ENCODE assay signal across 17 cellular contexts in genomic region chr18:25650201-25650941, GRCh38.
DNase-seq lines count a peak whose midpoint lies in the region; FAIRE-seq and TF ChIP-seq lines count a peak whose summit lies in the region.
"Had no signal": no experiment of that assay in that cellular context is flagged by ENCODE, and none has a peak within 500 bp of the region (broad histone marks: within the 10 kb centered on the region; RNA-seq: fewer than 3 reads in every experiment).

No MANE protein-coding gene starts in this region.

- H2AFZ ChIP-seq in fibroblast of lung (ENCODE audit: low read length) (no peak overlapping the region), hepatocyte (no peak overlapping the region)

- H3K4me3 ChIP-seq in fibroblast of lung (replicated peaks in 1 of 4; ENCODE audit: control extremely low read depth in 1 of 4, insufficient read depth in 1 of 4, low read depth in 3 of 4, low read length in 4 of 4) (peak overlapping the region in 1 of 4 experiments; percentile 4), hepatocyte (no peak overlapping the region)
- H3K4me3 ChIP-seq: stomach had no signal

- peak overlapping the region; percentile 82 for H3K27ac ChIP-seq in fibroblast of lung (ENCODE audit: insufficient read depth, low read length)
- H3K27ac ChIP-seq in hepatocyte: no peak overlapping the region
- H3K27ac ChIP-seq: neutrophil, stomach had no signal

- H3K9me3 ChIP-seq in fibroblast of lung (ENCODE audit: control insufficient read depth, insufficient read depth, low read depth, low read length): no peaks in the 10 kb centered on the region
- H3K9me3 ChIP-seq in hepatocyte (ENCODE audit: low read depth): no peaks in the 10 kb centered on the region
- H3K9me3 ChIP-seq: neutrophil, stomach had no signal

- H3K4me2 ChIP-seq in fibroblast of lung (ENCODE audit: extremely low read depth, insufficient read depth, low read length): peak overlapping the region; percentile 55
- no peak overlapping the region for H3K4me2 ChIP-seq in hepatocyte

- TF ChIP-seq CTCF in fibroblast of lung (conservative IDR thresholded peaks at IDR 0.05 in 1 of 2, IDR thresholded peaks at IDR 0.05 in 1 of 2; ENCODE audit: low read depth in 1 of 2, low read length in 2 of 2) (no peak), hepatocyte (IDR thresholded peaks at IDR 0.05; ENCODE audit: poor library complexity) (no peak)

- H3K27me3 ChIP-seq in fibroblast of lung (ENCODE audit: control insufficient read depth, insufficient read depth, low read length) (no peaks in the 10 kb centered on the region), hepatocyte (no peaks in the 10 kb centered on the region)
- H3K27me3 ChIP-seq: neutrophil, stomach had no signal

- H3K79me2 ChIP-seq in fibroblast of lung (ENCODE audit: control insufficient read depth, insufficient read depth, low read length): no peaks in the 10 kb centered on the region
- H3K79me2 ChIP-seq in hepatocyte: no peaks in the 10 kb centered on the region

- DNase-seq in ELR (ENCODE audit: low read depth) (peak; percentile 93), RPMI7951 (ENCODE audit: low read depth) (peak; percentile 98), fibroblast of lung (ENCODE audit: low read depth in 2 of 2) (peak; percentile 91 to 99), renal cortical epithelial cell (ENCODE audit: low read depth) (peak; percentile 92), NCI-H146 (lab: John Stamatoyannopoulos, UW) (no peak), GM12892 (ENCODE audit: insufficient read length) (no peak), hepatocyte (ENCODE audit: low spot score) (no peak)
- DNase-seq in stimulated activated CD4-positive, alpha-beta T cell treated with anti-CD3 and anti-CD28 coated beads, Interleukin-15, amount 100 ng/mL, for 24 hours: no peak
- DNase-seq: activated CD4-positive, alpha-beta T cell treated with anti-CD3 and anti-CD28 coated beads, Interleukin-2, amount 50 U/mL, for 48 hours; activated naive CD4-positive, alpha-beta T cell treated with Interleukin-2 at 50 U/mL for 16 hours; effector CD4-positive, alpha-beta T cell; KG1; NCI-H345; SIG-M5; stimulated activated CD4-positive, alpha-beta T cell treated with anti-CD3 and anti-CD28 coated beads, Interleukin-4, amount 100 ng/mL, for 1 hour; stomach had no signal

- H3K9me2 ChIP-seq in hepatocyte (replicated peaks; ENCODE audit: insufficient read depth): no peaks in the 10 kb centered on the region

- 39% methylated on average over 4 of the region's 4 CpGs for WGBS in hepatocyte (ENCODE audit: low lambda C conversion rate, missing lambda C conversion rate)

- no peak for TF ChIP-seq POLR2A in GM12892 (IDR thresholded peaks at IDR 0.05; ENCODE audit: low read depth, low read length)

- H3K9ac ChIP-seq in fibroblast of lung (ENCODE audit: insufficient read depth, low read length): no peak overlapping the region

- no peaks in the 10 kb centered on the region for H4K20me1 ChIP-seq in fibroblast of lung (ENCODE audit: control insufficient read depth, extremely low read depth, insufficient read depth, low read length)
- H4K20me1 ChIP-seq in hepatocyte (ENCODE audit: insufficient read depth, poor library complexity, severe bottlenecking): no peaks in the 10 kb centered on the region

- no peaks in the 10 kb centered on the region for H3K36me3 ChIP-seq in fibroblast of lung (ENCODE audit: control insufficient read depth, insufficient read depth, low read length)
- H3K36me3 ChIP-seq in hepatocyte (replicated peaks; ENCODE audit: insufficient read depth, low read depth): no peaks in the 10 kb centered on the region
- H3K36me3 ChIP-seq: neutrophil, stomach had no signal

- no peak for FAIRE-seq in GM12892 (lab: Jason Lieb, UNC)

- H3K4me1 ChIP-seq in fibroblast of lung (ENCODE audit: control insufficient read depth, extremely low read depth, insufficient read depth, low read length) (peaks cover 22% of the 10 kb centered on the region), hepatocyte (ENCODE audit: insufficient read depth) (no peaks in the 10 kb centered on the region)
- H3K4me1 ChIP-seq: stomach had no signal

Comparison
In these comparisons a context has a peak if more than half of its experiments do, and no peak if none do; other contexts are left out.
1. DNase-seq: peak in ELR (single experiment), RPMI7951 (single experiment), fibroblast of lung (2 of 2) and renal cortical epithelial cell (single experiment); none in NCI-H146 (single experiment), stimulated activated CD4-positive, alpha-beta T cell treated with anti-CD3 and anti-CD28 coated beads, Interleukin-15, amount 100 ng/mL, for 24 hours (single experiment), GM12892 (single experiment) and hepatocyte (single experiment).